26 cellular contexts compared by ENCODE assay signal in the genomic region with DNA sequence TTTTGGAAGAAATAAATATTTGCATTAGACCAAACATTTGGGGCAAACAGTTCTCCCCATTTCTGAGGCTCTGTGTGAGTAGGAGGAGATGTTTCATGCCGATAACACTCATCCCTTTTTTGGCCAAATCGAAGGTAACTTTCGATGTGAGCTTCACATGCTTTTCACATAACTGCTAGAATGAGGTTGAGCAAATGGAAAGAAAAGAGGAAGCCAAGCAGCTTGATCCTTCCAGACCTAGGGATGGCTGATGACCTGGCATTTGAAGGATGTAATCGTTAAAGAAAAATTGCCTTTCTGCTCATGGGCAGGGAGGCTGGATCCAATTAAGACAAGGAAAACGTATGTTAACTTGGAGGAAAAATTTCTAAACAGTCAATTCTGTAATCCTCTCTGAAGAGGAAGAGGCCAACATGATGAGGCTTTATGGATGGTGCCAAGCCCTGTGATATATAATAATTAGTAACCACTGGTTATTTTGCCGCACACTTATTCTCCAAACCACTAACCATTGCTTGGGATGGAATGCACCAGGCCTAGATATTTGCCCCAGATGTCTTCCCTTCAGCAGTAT. TPM values are rescaled to one million over a fixed set of nuclear protein-coding genes. Genes with fewer than 3 reads are reported as not detected.
DNase-seq lines count a peak whose midpoint lies in the region; ATAC-seq and TF ChIP-seq lines count a peak whose summit lies in the region.
"Had no signal": no experiment of that assay in that cellular context is flagged by ENCODE, and none has a peak within 500 bp of the region (broad histone marks: within the 10 kb centered on the region; RNA-seq: fewer than 3 reads in every experiment).

No MANE protein-coding gene starts in this region.

- no peak for ATAC-seq in right cardiac atrium
- ATAC-seq: activated T-helper 17 cell treated with anti-CD3 and anti-CD28 coated beads, Interleukin-2, amount 50 U/mL, for 72 hours; body of pancreas; left ventricle myocardium superior; stimulated activated naive B cell treated with anti-CD40 and anti-IgM and Interleukin-4, amounts not matched to agents 10 μg/mL and 1 μg/mL and 100 μg/mL, for 72 hours had no signal

- H3K27me3 ChIP-seq in left ventricle myocardium inferior (ENCODE audit: low read depth) (no peaks in the 10 kb centered on the region), right cardiac atrium (ENCODE audit: control insufficient read depth, insufficient read depth) (no peaks in the 10 kb centered on the region), esophagus squamous epithelium (no peaks in the 10 kb centered on the region), mucosa of rectum (ENCODE audit: control insufficient read depth in 2 of 2, insufficient read depth in 2 of 2, low read length in 2 of 2) (no peaks in the 10 kb centered on the region)
- H3K27me3 ChIP-seq: body of pancreas, thyroid gland had no signal

- H3K9ac ChIP-seq in mucosa of rectum (ENCODE audit: low read depth in 1 of 2, low read length in 2 of 2): no peak overlapping the region
- H3K9ac ChIP-seq: SK-N-SH had no signal

- no peak overlapping the region for H3K4me3 ChIP-seq in left ventricle myocardium inferior
- H3K4me3 ChIP-seq in right cardiac atrium (ENCODE audit: low read length): no peak overlapping the region
- no peak overlapping the region for H3K4me3 ChIP-seq in esophagus squamous epithelium
- H3K4me3 ChIP-seq in mucosa of rectum (ENCODE audit: low read length in 2 of 2): no peak overlapping the region
- H3K4me3 ChIP-seq: body of pancreas, thyroid gland had no signal

- peak overlapping the region; percentile 97 for H3K27ac ChIP-seq in left ventricle myocardium inferior (replicated peaks)
- H3K27ac ChIP-seq in right cardiac atrium (ENCODE audit: low read length): no peak overlapping the region
- peak overlapping the region in 3 of 4 donors; percentile 73 to 78 (median 75) for H3K27ac ChIP-seq in esophagus squamous epithelium
- peak overlapping the region; percentile 35 to 43 for H3K27ac ChIP-seq in mucosa of rectum (ENCODE audit: low read depth in 2 of 2, low read length in 2 of 2)
- no peak overlapping the region for H3K27ac ChIP-seq in caudate nucleus (ENCODE audit: low read depth, low read length)
- H3K27ac ChIP-seq: body of pancreas had no signal

- DNase-seq in left ventricle myocardium inferior (no peak), right cardiac atrium (no peak), esophagus squamous epithelium (lab: John Stamatoyannopoulos, UW) (no peak), NCI-H2227 (lab: John Stamatoyannopoulos, UW; ENCODE audit: unreplicated experiment) (no peak), SIG-M5 (lab: John Stamatoyannopoulos, UW) (no peak), caudate nucleus (lab: John Stamatoyannopoulos, UW) (no peak), UCSD-AML1 (lab: John Stamatoyannopoulos, UW; ENCODE audit: unreplicated experiment) (no peak)
- DNase-seq: activated CD4-positive, alpha-beta T cell treated with anti-CD3 and anti-CD28 coated beads, Interleukin-2, amount 50 U/mL, for 4 hours; activated CD8-positive, alpha-beta memory T cell treated with anti-CD3 and anti-CD28 coated beads, Interleukin-2, amount 50 U/mL, for 4 hours; activated naive CD8-positive, alpha-beta T cell treated with anti-CD3 and anti-CD28 coated beads, Interleukin-2, amount 10 ng/mL, durations not matched to agents 7 days and 5 days; body of pancreas; C1 segment of cervical spinal cord; Calu3; effector memory CD4-positive, alpha-beta T cell; immature natural killer cell; left ventricle myocardium superior; NCI-H1105; NCI-H2081 treated with DMSO at 0.1 percent for 48 hours; NCI-H446; NK-92 treated with Interleukin-12 subunit alpha and Interleukin-12 subunit beta, amount 100 ng/mL, for 24 hours; SK-N-SH; stimulated activated CD4-positive, alpha-beta T cell treated with anti-CD3 and anti-CD28 coated beads, Interleukin-2, amount 100 ng/mL, for 24 hours; stimulated activated naive B cell treated with anti-CD40 and anti-IgM and Interleukin-4, amounts not matched to agents 10 μg/mL and 1 μg/mL and 100 μg/mL, for 72 hours; thyroid gland had no signal

- H3K36me3 ChIP-seq in left ventricle myocardium inferior (no peaks in the 10 kb centered on the region), esophagus squamous epithelium (no peaks in the 10 kb centered on the region), mucosa of rectum (ENCODE audit: control insufficient read depth in 2 of 2, insufficient read depth in 2 of 2, low read length in 2 of 2) (no peaks in the 10 kb centered on the region)
- H3K36me3 ChIP-seq: thyroid gland had no signal

- WGBS in right cardiac atrium: 75% methylated on average over 6 of the region's 6 CpGs
- 56 to 74% methylated on average over 6 of the region's 6 CpGs for WGBS in esophagus squamous epithelium, 2 donors

- H3K4me1 ChIP-seq in left ventricle myocardium inferior (peaks cover 96% of the 10 kb centered on the region), right cardiac atrium (ENCODE audit: control insufficient read depth, insufficient read depth, low read length) (peaks cover 36% of the 10 kb centered on the region), esophagus squamous epithelium (peaks cover 0 to 77% (median 36%) of the 10 kb centered on the region in 3 donors), mucosa of rectum (ENCODE audit: control insufficient read depth in 2 of 2, insufficient read depth in 2 of 2, low read length in 2 of 2) (peaks cover 8 to 15% of the 10 kb centered on the region in 2 donors)

- TF ChIP-seq POLR2A in esophagus squamous epithelium (IDR thresholded peaks at IDR 0.05): no peak

- no peak for TF ChIP-seq CTCF in left ventricle myocardium inferior (IDR thresholded peaks at IDR 0.05; ENCODE audit: borderline replicate concordance)
- no peak for TF ChIP-seq CTCF in esophagus squamous epithelium (IDR thresholded peaks at IDR 0.05)

- H3K9me3 ChIP-seq in left ventricle myocardium inferior (replicated peaks) (no peaks in the 10 kb centered on the region), right cardiac atrium (ENCODE audit: control insufficient read depth, low read length) (no peaks in the 10 kb centered on the region), esophagus squamous epithelium (no peaks in the 10 kb centered on the region), mucosa of rectum (ENCODE audit: control insufficient read depth in 2 of 2, low read length in 2 of 2) (no peaks in the 10 kb centered on the region)
- H3K9me3 ChIP-seq: body of pancreas, SK-N-SH, thyroid gland had no signal

- intact Hi-C loops in left ventricle myocardium inferior (cut with micrococcal nuclease): no loop called here
- intact Hi-C loops in right cardiac atrium (cut with DNase I): no loop called here
- intact Hi-C loops in esophagus squamous epithelium (cut with DNase I): loop anchor here (10.0 kb wide), 1 partner anchor 85 kb away; no protein-coding TSS in a partner anchor

RNA-seq across cellular contexts. Expression of gene GRK5, which starts 12.5 kb away (rescaled TPM):
- total RNA-seq in left ventricle myocardium inferior (52.8 TPM), right cardiac atrium (10 to 100 TPM; 45.2 to 89.9 (median 60.7) TPM), esophagus squamous epithelium (10 to 100 TPM in 1 of 4 donors, 1 to 10 TPM in 3; 2.4 to 18.9 (median 6.3) TPM)
- polyA plus RNA-seq in right cardiac atrium: 31.3 TPM

RNA-seq across cellular contexts. Expression of gene PRDX3, which starts 41.2 kb away (rescaled TPM):
- total RNA-seq in left ventricle myocardium inferior: 301 TPM
- total RNA-seq in right cardiac atrium: 100 to 1,000 TPM; 163 to 198 (median 190) TPM
- polyA plus RNA-seq in right cardiac atrium: 233 TPM
- 100 to 1,000 TPM in 3 of 4 donors, 10 to 100 TPM in 1; 42.9 to 183 (median 119) TPM for total RNA-seq in esophagus squamous epithelium

RNA-seq across cellular contexts. Expression of gene SFXN4, which starts 54.3 kb away (rescaled TPM):
- total RNA-seq in left ventricle myocardium inferior (52.7 TPM), right cardiac atrium (10 to 100 TPM; 36.8 to 46.8 (median 41.0) TPM), esophagus squamous epithelium (100 to 1,000 TPM in 1 of 4 donors, 10 to 100 TPM in 3; 13.8 to 120 (median 24.4) TPM)
- polyA plus RNA-seq in right cardiac atrium: 42.3 TPM

Comparison
In these comparisons a context has a peak if more than half of its experiments do, and no peak if none do; other contexts are left out.
1. H3K27ac ChIP-seq: peak in left ventricle myocardium inferior (single experiment), esophagus squamous epithelium (3 of 4) and mucosa of rectum (2 of 2); none in right cardiac atrium (single experiment) and caudate nucleus (single experiment).